ENCODE assay signal across 20 cellular contexts in the genomic region with DNA sequence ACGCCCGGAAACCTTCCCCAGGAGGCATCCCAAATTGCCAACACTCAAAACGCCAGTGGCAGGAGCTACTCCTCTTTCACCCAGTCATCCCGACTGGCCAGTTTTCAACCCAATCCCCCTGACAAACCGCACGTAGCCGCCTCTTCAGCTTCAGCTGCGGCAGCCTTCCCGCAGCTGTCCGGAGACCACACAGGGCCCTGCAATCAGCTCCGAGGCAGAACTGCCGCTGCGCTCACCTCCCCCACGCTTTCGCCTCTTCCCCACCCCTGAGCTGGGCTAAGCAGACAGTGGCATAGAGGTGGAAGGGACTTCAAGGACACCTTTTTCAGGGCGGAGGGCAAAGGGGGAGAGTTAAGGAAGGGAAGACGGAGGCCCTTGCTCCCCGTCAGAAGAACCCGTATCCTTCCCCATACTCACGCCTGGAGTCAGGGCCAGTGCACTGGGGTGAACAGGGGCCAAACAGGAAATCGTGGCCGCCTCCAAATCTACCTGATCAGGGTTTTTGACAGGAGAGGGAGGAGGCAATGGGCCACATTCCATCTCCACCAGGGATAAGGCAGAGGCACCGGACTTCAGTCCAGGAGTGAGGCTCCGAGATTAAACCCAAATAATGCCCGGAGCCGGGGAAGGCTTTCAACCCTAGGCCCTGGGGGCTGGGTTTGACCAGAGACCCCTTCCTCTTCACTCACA. TPM values are rescaled to one million over a fixed set of nuclear protein-coding genes. Genes with fewer than 3 reads are reported as not detected.
DNase-seq lines count a peak whose midpoint lies in the region; ATAC-seq and TF ChIP-seq lines count a peak whose summit lies in the region.
"Had no signal": no experiment of that assay in that cellular context is flagged by ENCODE, and none has a peak within 500 bp of the region (broad histone marks: within the 10 kb centered on the region; RNA-seq: fewer than 3 reads in every experiment).

No MANE protein-coding gene starts in this region.

- no peak; the same call in 1 of the 2 replicates for ATAC-seq in IMR-90 (ENCODE audit: low read depth)
- ATAC-seq in stimulated activated effector memory CD8-positive, alpha-beta T cell treated with anti-CD3 and anti-CD28 coated beads, Interleukin-12 subunit alpha, Interleukin-12 subunit beta, amount 100 ng/mL, for 72 hours = no peak
- no peak for ATAC-seq in GM18505 (IDR thresholded peaks at IDR 0.05; ENCODE audit: unreplicated experiment)
- ATAC-seq: T-cell had no signal

- H3K4me3 Mint-ChIP-seq in nephron progenitor cell = peak overlapping the region; percentile 45
- no peak overlapping the region for H3K4me3 Mint-ChIP-seq in stimulated activated effector memory CD8-positive, alpha-beta T cell treated with anti-CD3 and anti-CD28 coated beads, Interleukin-12 subunit alpha, Interleukin-12 subunit beta, amount 100 ng/mL, for 72 hours
- H3K4me3 Mint-ChIP-seq: activated CD4-positive, alpha-beta T cell treated with anti-CD3 and anti-CD28 coated beads, Interleukin-2, amount 10 ng/mL, durations not matched to agents 7 days and 5 days; activated naive CD8-positive, alpha-beta T cell treated with anti-CD3 and anti-CD28 coated beads, Interleukin-2, amount 10 ng/mL, durations not matched to agents 7 days and 5 days; dendritic cell treated with granulocyte-macrophage colony-stimulating factor and Interleukin-4, amounts not matched to agents 40 ng/mL and 50 ng/mL, for 4 days; T-cell had no signal

- H3K27ac Mint-ChIP-seq in nephron progenitor cell = no peak overlapping the region
- no peak overlapping the region for H3K27ac Mint-ChIP-seq in stimulated activated effector memory CD8-positive, alpha-beta T cell treated with anti-CD3 and anti-CD28 coated beads, Interleukin-12 subunit alpha, Interleukin-12 subunit beta, amount 100 ng/mL, for 72 hours
- H3K27ac Mint-ChIP-seq: activated CD4-positive, alpha-beta T cell treated with anti-CD3 and anti-CD28 coated beads, Interleukin-2, amount 10 ng/mL, durations not matched to agents 7 days and 5 days; activated naive CD8-positive, alpha-beta T cell treated with anti-CD3 and anti-CD28 coated beads, Interleukin-2, amount 10 ng/mL, durations not matched to agents 7 days and 5 days; dendritic cell treated with granulocyte-macrophage colony-stimulating factor and Interleukin-4, amounts not matched to agents 40 ng/mL and 50 ng/mL, for 4 days; T-cell had no signal

- no peak overlapping the region for H3K4me3 ChIP-seq in BLaER1 treated with 17β-estradiol and CSF1 and Interleukin-3, amounts not matched to agents 10 nM and 100 nM
- H3K4me3 ChIP-seq in IMR-90 (ENCODE audit: insufficient read depth, low read depth, low read length) = no peak overlapping the region

- H3K4me1 Mint-ChIP-seq in nephron progenitor cell = peaks cover 28% of the 10 kb centered on the region
- peaks cover 6% of the 10 kb centered on the region for H3K4me1 Mint-ChIP-seq in stimulated activated effector memory CD8-positive, alpha-beta T cell treated with anti-CD3 and anti-CD28 coated beads, Interleukin-12 subunit alpha, Interleukin-12 subunit beta, amount 100 ng/mL, for 72 hours
- H3K4me1 Mint-ChIP-seq: T-cell had no signal

- H2BK120ac ChIP-seq in IMR-90 (ENCODE audit: low read depth, low read length) = no peak overlapping the region

- TF ChIP-seq CTCF in IMR-90 (conservative IDR thresholded peaks at IDR 0.05; ENCODE audit: low read depth, low read length) (no peak), nephron progenitor cell (IDR thresholded peaks at IDR 0.05) (no peak)

- H3K4ac ChIP-seq in IMR-90 (ENCODE audit: low read depth, low read length) = no peak overlapping the region

- H3K56ac ChIP-seq in IMR-90 (ENCODE audit: extremely low read depth, insufficient read depth, low read length) = no peak overlapping the region

- WGBS in IMR-90 (ENCODE audit: extremely low coverage in 2 of 2, insufficient read length in 1 of 2), 2 experiments = no CpG with 5 or more reads among the region's 26 CpGs

- dilution Hi-C loops in IMR-90 (cut with HindIII; ENCODE audit: low sequenced_read_pairs, unreplicated experiment) = no loop called here

- peaks cover 0 to 8% (median 5%) of the 10 kb centered on the region in 11 experiments; a peak in 7 of 22 replicates for H3K9me3 ChIP-seq in BLaER1 treated with 17β-estradiol and CSF1 and Interleukin-3, amounts not matched to agents 10 nM and 100 nM (replicated peaks in 1 of 11)
- H3K9me3 ChIP-seq in IMR-90 (ENCODE audit: control insufficient read depth, insufficient read depth, low read length) = no peaks in the 10 kb centered on the region

- no peak for TF ChIP-seq POLR2A in IMR-90 (IDR thresholded peaks at IDR 0.05; ENCODE audit: low read depth, low read length)
- no peak for TF ChIP-seq POLR2A in GM18505 (IDR thresholded peaks at IDR 0.05; ENCODE audit: borderline replicate concordance, extremely low read depth, insufficient read depth, insufficient read length)

- H2AK9ac ChIP-seq in IMR-90 (replicated peaks; ENCODE audit: low read depth, low read length, poor library complexity) = no peak overlapping the region

- intact Hi-C loops in IMR-90 (cut with micrococcal nuclease) = no loop called here

- H4K5ac ChIP-seq in IMR-90 (ENCODE audit: low read depth, low read length) = no peak overlapping the region

- no TSS peak for BruUV-seq in IMR-90 (replicated peaks; lab: Mats Ljungman, UMichigan)

- H3K9me1 ChIP-seq in IMR-90 (ENCODE audit: insufficient read depth, low read length) = no peaks in the 10 kb centered on the region

- peaks cover 26% of the 10 kb centered on the region for H3K27me3 Mint-ChIP-seq in nephron progenitor cell (ENCODE audit: low read depth, poor library complexity)
- H3K27me3 Mint-ChIP-seq: activated naive CD8-positive, alpha-beta T cell treated with anti-CD3 and anti-CD28 coated beads, Interleukin-2, amount 10 ng/mL, durations not matched to agents 7 days and 5 days had no signal

- CTCF ChIA-PET in IMR-90 (lab: Yijun Ruan, JAX) = no interaction called here

- no peaks in the 10 kb centered on the region for H4K20me1 ChIP-seq in BLaER1 treated with 17β-estradiol and CSF1 and Interleukin-3, amounts not matched to agents 10 nM and 100 nM
- H4K20me1 ChIP-seq in IMR-90 (ENCODE audit: insufficient read depth, low read length) = no peaks in the 10 kb centered on the region

- no peaks in the 10 kb centered on the region for H3K36me3 ChIP-seq in BLaER1 treated with 17β-estradiol and CSF1 and Interleukin-3, amounts not matched to agents 10 nM and 100 nM
- no peaks in the 10 kb centered on the region for H3K36me3 ChIP-seq in IMR-90 (ENCODE audit: control insufficient read depth, insufficient read depth, low read length)
- H3K36me3 ChIP-seq: brain microvascular endothelial cell had no signal

- H3K4me2 ChIP-seq in BLaER1 treated with 17β-estradiol and CSF1 and Interleukin-3, amounts not matched to agents 10 nM and 100 nM = peak overlapping the region in 9 of 11 experiments; percentile 26 to 65 (median 60); a peak in 17 of 22 replicates
- H3K4me2 ChIP-seq in IMR-90 (ENCODE audit: low read depth, low read length) = no peak overlapping the region
- H3K4me2 ChIP-seq: KMS-11 had no signal

- H3K14ac ChIP-seq in IMR-90 (replicated peaks; ENCODE audit: low read depth, low read length) = no peak overlapping the region

- H2AFZ ChIP-seq in IMR-90 (replicated peaks; ENCODE audit: low read length, poor library complexity) = no peak overlapping the region

- POLR2A ChIA-PET in IMR-90 (lab: Charles Lee; ENCODE audit: unreplicated experiment) = no interaction called here

- no peak overlapping the region for H3K18ac ChIP-seq in IMR-90 (ENCODE audit: low read depth, low read length)

- H3K79me1 ChIP-seq in IMR-90 (ENCODE audit: low read depth in 1 of 2, low read length in 2 of 2) = no peaks in the 10 kb centered on the region

- H4K8ac ChIP-seq in IMR-90 (ENCODE audit: low read depth in 2 of 2, low read length in 2 of 2) = no peak overlapping the region

- H2BK20ac ChIP-seq in IMR-90 (ENCODE audit: low read depth, low read length) = no peak overlapping the region

- no peaks in the 10 kb centered on the region for H3K36me3 Mint-ChIP-seq in nephron progenitor cell (ENCODE audit: low read depth)
- no peaks in the 10 kb centered on the region for H3K36me3 Mint-ChIP-seq in stimulated activated effector memory CD8-positive, alpha-beta T cell treated with anti-CD3 and anti-CD28 coated beads, Interleukin-12 subunit alpha, Interleukin-12 subunit beta, amount 100 ng/mL, for 72 hours
- H3K36me3 Mint-ChIP-seq: activated naive CD8-positive, alpha-beta T cell treated with anti-CD3 and anti-CD28 coated beads, Interleukin-2, amount 10 ng/mL, durations not matched to agents 7 days and 5 days; T-cell had no signal

- no peaks in the 10 kb centered on the region for H3K27me3 ChIP-seq in BLaER1 treated with 17β-estradiol and CSF1 and Interleukin-3, amounts not matched to agents 10 nM and 100 nM
- peaks cover 29% of the 10 kb centered on the region for H3K27me3 ChIP-seq in IMR-90 (ENCODE audit: control insufficient read depth, insufficient read depth, low read length)
- H3K27me3 ChIP-seq: brain microvascular endothelial cell had no signal

- no peak for DNase-seq in IMR-90
- peak; percentile 62 for DNase-seq in ecto neural progenitor cell (ENCODE audit: low spot score)
- DNase-seq in nephron progenitor cell = peak; percentile 44
- no peak for DNase-seq in stimulated activated effector memory CD8-positive, alpha-beta T cell treated with anti-CD3 and anti-CD28 coated beads, Interleukin-12 subunit alpha, Interleukin-12 subunit beta, amount 100 ng/mL, for 72 hours (ENCODE audit: low spot score in 2 of 2)
- DNase-seq in NCI-H2029 (lab: John Stamatoyannopoulos, UW) = no peak
- DNase-seq in activated gamma-delta T cell treated with Interleukin-2 at 50 U/mL for 16 hours = no peak
- DNase-seq: activated CD4-positive, alpha-beta T cell treated with anti-CD3 and anti-CD28 coated beads, Interleukin-2, amount 10 ng/mL, durations not matched to agents 7 days and 5 days; activated naive CD8-positive, alpha-beta T cell treated with anti-CD3 and anti-CD28 coated beads, Interleukin-2, amount 10 ng/mL, durations not matched to agents 7 days and 5 days; brain microvascular endothelial cell; DMS79; hypothalamus; NCI-H1048; NCI-H2081; NCI-H510A treated with DMSO at 0.1 percent for 48 hours; stimulated activated naive CD4-positive, alpha-beta T cell had no signal

- no peak overlapping the region for H3K23ac ChIP-seq in IMR-90 (ENCODE audit: low read depth, low read length)

- H4K91ac ChIP-seq in IMR-90 (ENCODE audit: insufficient read depth, low read depth, low read length) = no peak overlapping the region

- H2BK5ac ChIP-seq in IMR-90 (ENCODE audit: low read depth, low read length, poor library complexity, severe bottlenecking) = no peak overlapping the region

- in situ Hi-C loops in IMR-90 (cut with MboI; ENCODE audit: low sequenced_read_pairs) = no loop called here

- peaks cover 11 to 74% (median 64%) of the 10 kb centered on the region in 10 experiments for H3K4me1 ChIP-seq in BLaER1 treated with 17β-estradiol and CSF1 and Interleukin-3, amounts not matched to agents 10 nM and 100 nM
- 0 out of 2 replicates have a peak, but pooled peaks cover 1% of the 10 kb centered on the region for H3K4me1 ChIP-seq in IMR-90 (ENCODE audit: control insufficient read depth, insufficient read depth, low read length)

- H3K27ac ChIP-seq in BLaER1 treated with 17β-estradiol and CSF1 and Interleukin-3, amounts not matched to agents 10 nM and 100 nM = peak overlapping the region in 6 of 11 experiments; percentile 2 to 68 (median 52); a peak in 8 of 22 replicates
- H3K27ac ChIP-seq in IMR-90 (ENCODE audit: insufficient read depth, low read length) = no peak overlapping the region
- H3K27ac ChIP-seq: brain microvascular endothelial cell, KMS-11 had no signal

- H2BK15ac ChIP-seq in IMR-90 (ENCODE audit: low read depth, low read length) = no peak overlapping the region

- no peaks in the 10 kb centered on the region for H3K9me3 Mint-ChIP-seq in nephron progenitor cell
- no peaks in the 10 kb centered on the region for H3K9me3 Mint-ChIP-seq in stimulated activated effector memory CD8-positive, alpha-beta T cell treated with anti-CD3 and anti-CD28 coated beads, Interleukin-12 subunit alpha, Interleukin-12 subunit beta, amount 100 ng/mL, for 72 hours
- H3K9me3 Mint-ChIP-seq: activated CD4-positive, alpha-beta T cell treated with anti-CD3 and anti-CD28 coated beads, Interleukin-2, amount 10 ng/mL, durations not matched to agents 7 days and 5 days; activated naive CD8-positive, alpha-beta T cell treated with anti-CD3 and anti-CD28 coated beads, Interleukin-2, amount 10 ng/mL, durations not matched to agents 7 days and 5 days; dendritic cell treated with granulocyte-macrophage colony-stimulating factor and Interleukin-4, amounts not matched to agents 40 ng/mL and 50 ng/mL, for 4 days; T-cell had no signal

- no peak for TF ChIP-seq RAD21 in IMR-90 (IDR thresholded peaks at IDR 0.05; ENCODE audit: low read length)

- H3K9ac ChIP-seq in BLaER1 treated with 17β-estradiol and CSF1 and Interleukin-3, amounts not matched to agents 10 nM and 100 nM = peak overlapping the region in 6 of 11 experiments; percentile 10 to 54 (median 28); a peak in 9 of 22 replicates
- no peak overlapping the region for H3K9ac ChIP-seq in IMR-90 (ENCODE audit: low read depth, low read length)
- H3K9ac ChIP-seq: KMS-11 had no signal

- no peak overlapping the region for H2AK5ac ChIP-seq in IMR-90 (ENCODE audit: low read depth, low read length)

RNA-seq across cellular contexts. Expression of gene CYP26B1, which starts 16.8 kb away (rescaled TPM):
- not detected in 2 replicates for total RNA-seq in IMR-90 (2012; rRNA removed)
- 0.01 and 0.02 TPM in 2 replicates for polyA plus RNA-seq in IMR-90 (2012; rRNA removed)
- polyA plus RNA-seq in IMR-90 (2012; cell fraction: cytosol; rRNA removed) = 0.03 TPM in 1 of 2 replicates, not detected in the other
- polyA plus RNA-seq in IMR-90 (2012; cell fraction: nucleus; rRNA removed; ENCODE audit: low replicate concordance) = 0.25 and 0.62 TPM in 2 replicates
- total RNA-seq: activated CD4-positive, alpha-beta T cell treated with anti-CD3 and anti-CD28 coated beads, Interleukin-2, amount 10 ng/mL, durations not matched to agents 7 days and 5 days; activated naive CD8-positive, alpha-beta T cell treated with anti-CD3 and anti-CD28 coated beads, Interleukin-2, amount 10 ng/mL, durations not matched to agents 7 days and 5 days had no signal

Comparison
In these comparisons a context has a peak if more than half of its experiments do, and no peak if none do; other contexts are left out.
1. DNase-seq: peak in ecto neural progenitor cell (single experiment) and nephron progenitor cell (single experiment); none in IMR-90 (single experiment), stimulated activated effector memory CD8-positive, alpha-beta T cell treated with anti-CD3 and anti-CD28 coated beads, Interleukin-12 subunit alpha, Interleukin-12 subunit beta, amount 100 ng/mL, for 72 hours (0 of 2), NCI-H2029 (single experiment) and activated gamma-delta T cell treated with Interleukin-2 at 50 U/mL for 16 hours (single experiment).